In the genomic region with DNA sequence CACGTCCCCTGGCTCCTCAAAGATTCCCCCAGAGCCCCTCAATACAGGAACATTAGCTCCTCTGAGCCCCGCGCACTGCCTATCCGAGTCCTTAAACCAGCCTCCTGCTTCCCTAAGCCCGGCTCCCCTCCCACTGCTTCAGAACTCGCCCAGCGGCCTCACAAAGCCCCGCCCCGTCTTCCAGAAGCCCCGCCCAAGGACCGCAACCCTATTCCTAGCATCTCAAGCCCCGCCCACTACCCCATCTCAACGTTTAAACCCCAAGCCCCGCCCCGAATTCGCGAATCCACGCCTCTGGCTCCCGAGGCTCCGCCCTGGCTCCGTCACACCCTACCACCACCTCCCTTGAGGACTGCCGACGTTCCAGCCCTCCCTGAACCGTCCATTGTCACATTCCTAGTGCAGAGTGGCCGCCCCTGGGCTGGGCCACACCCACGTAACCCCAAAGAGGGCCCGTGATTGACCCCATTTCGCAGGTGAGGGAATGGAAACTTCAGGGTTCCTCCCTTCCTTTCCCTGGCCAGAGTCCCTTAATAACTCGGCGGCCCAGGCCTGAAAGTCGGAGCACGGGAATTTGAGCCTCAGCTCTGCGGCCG, we compare ENCODE assay signal across 8 cellular contexts. TPM values are rescaled to one million over a fixed set of nuclear protein-coding genes. Genes with fewer than 3 reads are reported as not detected.
A peak's percentile ranks its signal among the peaks of the same experiment; 100 is the strongest.
DNase-seq lines count a peak whose midpoint lies in the region; ATAC-seq and TF ChIP-seq lines count a peak whose summit lies in the region.

No MANE protein-coding gene starts in this region.

- H3K4me1 ChIP-seq in OCI-LY3 (ENCODE audit: low read length): peaks cover 41% of the 10 kb centered on the region
- peaks cover 34% of the 10 kb centered on the region for H3K4me1 ChIP-seq in mucosa of descending colon (ENCODE audit: low read depth)

- H3K27ac ChIP-seq in OCI-LY3 (ENCODE audit: low read length): peak overlapping the region; percentile 80
- peak overlapping the region; percentile 97 for H3K27ac ChIP-seq in epithelial cell of prostate

- ATAC-seq in GM21528 (IDR thresholded peaks at IDR 0.05; ENCODE audit: low FRiP score, unreplicated experiment) (peak; percentile 52), mucosa of descending colon (peak; percentile 77)

- peaks cover 32% of the 10 kb centered on the region for H4K20me1 ChIP-seq in OCI-LY3 (ENCODE audit: insufficient read depth, low read length)

- H3K27me3 Mint-ChIP-seq in Calu3 (ENCODE audit: unreplicated experiment): no peaks in the 10 kb centered on the region

- H3K36me3 ChIP-seq in OCI-LY3 (replicated peaks; ENCODE audit: low read depth, low read length) (no peaks in the 10 kb centered on the region), mucosa of descending colon (ENCODE audit: low read depth) (no peaks in the 10 kb centered on the region)

- TF ChIP-seq CTCF in Calu3 (IDR thresholded peaks at IDR 0.05; ENCODE audit: unreplicated experiment) (peak; percentile 0), OCI-LY3 (IDR thresholded peaks at IDR 0.05; ENCODE audit: low read depth, low read length) (no peak), mucosa of descending colon (IDR thresholded peaks at IDR 0.05) (no peak)

- H3K9ac ChIP-seq in OCI-LY3 (ENCODE audit: low read length): peak overlapping the region; percentile 89

- CTCF ChIA-PET in Calu3 (lab: Charles Lee): interaction anchor here (0.6 to 1.3 kb wide), 3 partner anchors 17 to 63 kb away, joined by 3 to 4 read pairs (median 3); no protein-coding TSS in a partner anchor

- peaks cover 47% of the 10 kb centered on the region for H3K4me1 Mint-ChIP-seq in Calu3 (ENCODE audit: low read depth, unreplicated experiment)

- no peaks in the 10 kb centered on the region for H3K9me3 ChIP-seq in OCI-LY3 (ENCODE audit: insufficient read depth, low read length)
- H3K9me3 ChIP-seq in mucosa of descending colon: no peaks in the 10 kb centered on the region

- peak overlapping the region; percentile 94 for H3K4me2 ChIP-seq in OCI-LY3 (ENCODE audit: low read length)

- DNase-seq in Calu3 (peak; percentile 100), HuH-7.5 (ENCODE audit: low spot score) (peak; percentile 89), activated T-cell treated with anti-CD3 and anti-CD28 coated beads for 48 hours (ENCODE audit: low read depth) (peak; percentile 96), epithelial cell of prostate (ENCODE audit: low read depth, low spot score) (peak; percentile 72), mucosa of descending colon (peak; percentile 99 to 100 (median 100))
- peak; percentile 88 for DNase-seq in stimulated activated CD8-positive, alpha-beta memory T cell treated with anti-CD3 and anti-CD28 coated beads, Interleukin-4, amount 100 ng/mL, for 24 hours (ENCODE audit: low read depth)

- H3K36me3 Mint-ChIP-seq in Calu3 (ENCODE audit: insufficient read depth, unreplicated experiment): peaks cover 68% of the 10 kb centered on the region

- no peaks in the 10 kb centered on the region for H3K9me3 Mint-ChIP-seq in Calu3 (ENCODE audit: low read depth, unreplicated experiment)

- H3K4me3 Mint-ChIP-seq in Calu3 (ENCODE audit: low read depth, unreplicated experiment): peak overlapping the region; percentile 81

- no TSS peak for BruUV-seq in Calu3 (replicated peaks; lab: Mats Ljungman, UMichigan)

- H3K79me2 ChIP-seq in OCI-LY3 (ENCODE audit: low read length): peaks cover 42% of the 10 kb centered on the region

- peak overlapping the region; percentile 87 for H3K4me3 ChIP-seq in OCI-LY3 (ENCODE audit: low read length)
- H3K4me3 ChIP-seq in mucosa of descending colon: peak overlapping the region; percentile 73

- peak overlapping the region; percentile 97 for H3K27ac Mint-ChIP-seq in Calu3 (ENCODE audit: unreplicated experiment)

- intact Hi-C loops in Calu3 (cut with micrococcal nuclease; ENCODE audit: unreplicated experiment) (loop anchor here (2.0 to 5.0 kb wide), 2 partner anchors 37 to 125 kb away; a partner anchor contains a TSS), mucosa of descending colon (cut with DNase I, micrococcal nuclease) (loop anchor here in 1 of 2 donors (10.0 kb wide), 1 partner anchor 63 kb away; no protein-coding TSS in a partner anchor)

- no peaks in the 10 kb centered on the region for H3K27me3 ChIP-seq in OCI-LY3 (ENCODE audit: low read depth, low read length)

- peak overlapping the region; percentile 92 for H2AFZ ChIP-seq in OCI-LY3 (ENCODE audit: low read depth, low read length)

RNA-seq across cellular contexts. Expression of a gene that starts 0.6 kb away (rescaled TPM):
- total RNA-seq in Calu3 (2022): 252 and 270 TPM in 2 replicates
- total RNA-seq in mucosa of descending colon: 100 to 1,000 TPM in 2 of 3 donors, 10 to 100 TPM in 1; 80.5 to 328 (median 123) TPM

Comparison
In these comparisons a context has a peak if more than half of its experiments do, and no peak if none do; other contexts are left out.
1. Peak in every context shown above with its lines: DNase-seq, ATAC-seq, H3K4me3 ChIP-seq and H3K27ac ChIP-seq.